8 cellular contexts compared by ENCODE assay signal in genomic region chr11:95066721-95067041, GRCh38. TPM values are rescaled to one million over a fixed set of nuclear protein-coding genes. Genes with fewer than 3 reads are reported as not detected.
DNase-seq lines count a peak whose midpoint lies in the region; ATAC-seq and TF ChIP-seq lines count a peak whose summit lies in the region.

Gene SRSF8 (plus strand): TSS chr11:95066919. CDS start chr11:95067227, 308 bp downstream.

- H3K27ac ChIP-seq in SU-DHL-6 (ENCODE audit: low read depth, low read length), result peak within 1 kb of the TSS; percentile 55

- 0 out of 2 replicates have a peak, but pooled peaks cover 3% of the 10 kb centered on the region for H4K20me1 ChIP-seq in SU-DHL-6 (ENCODE audit: low read depth, low read length)

- H3K9me3 ChIP-seq in SU-DHL-6 (ENCODE audit: insufficient read depth, low read length), result no peaks in the 10 kb centered on the region

- DNase-seq in AG10803 (ENCODE audit: low read depth) (no peak), fibroblast of pulmonary artery (ENCODE audit: low read depth) (no peak), omental fat pad (ENCODE audit: low spot score) (no peak), hepatic stellate cell (ENCODE audit: low spot score) (no peak), AG20443 (ENCODE audit: low spot score) (no peak)

- peak within 1 kb of the TSS; percentile 91 for H3K4me2 ChIP-seq in SU-DHL-6 (ENCODE audit: low read depth, low read length, poor library complexity, severe bottlenecking)

- no peaks in the 10 kb centered on the region for H3K9me2 ChIP-seq in SU-DHL-6 (replicated peaks; ENCODE audit: insufficient read depth, low read length)

- peak within 1 kb of the TSS; percentile 79 for H3K9ac ChIP-seq in SU-DHL-6 (ENCODE audit: low read length)

- peak within 1 kb of the TSS; percentile 81 for H3K4me3 ChIP-seq in AG10803 (ENCODE audit: low read length)
- peak within 1 kb of the TSS; percentile 93 for H3K4me3 ChIP-seq in SU-DHL-6 (ENCODE audit: insufficient read depth, low read length, poor library complexity, severe bottlenecking)
- H3K4me3 ChIP-seq in fibroblast of pulmonary artery (replicated peaks; ENCODE audit: low read depth, low read length), result peak within 1 kb of the TSS; percentile 70

- no peak for TF ChIP-seq CTCF in AG10803 (conservative IDR thresholded peaks at IDR 0.05; ENCODE audit: low read length)
- no peak for TF ChIP-seq CTCF in SU-DHL-6 (IDR thresholded peaks at IDR 0.05; ENCODE audit: insufficient read depth, low read length, poor library complexity, severe bottlenecking)
- TF ChIP-seq CTCF in fibroblast of pulmonary artery (IDR thresholded peaks at IDR 0.05; ENCODE audit: low read length, missing control alignments), result no peak
- no peak for TF ChIP-seq CTCF in omental fat pad (IDR thresholded peaks at IDR 0.05)

- H3K27me3 ChIP-seq in SU-DHL-6 (ENCODE audit: low read length), result no peaks in the 10 kb centered on the region

- H3K79me2 ChIP-seq in SU-DHL-6 (ENCODE audit: insufficient read depth, low read length), result peaks cover 11% of the 10 kb centered on the region; the same call in 1 of the 2 replicates

- H2AFZ ChIP-seq in SU-DHL-6 (ENCODE audit: low read depth, low read length, severe bottlenecking), result peak within 1 kb of the TSS; percentile 65

- H3F3A ChIP-seq in SU-DHL-6 (ENCODE audit: insufficient read depth), result peaks cover 17% of the 10 kb centered on the region

- ATAC-seq in GM19043 (IDR thresholded peaks at IDR 0.05; ENCODE audit: low read depth, unreplicated experiment), result peak; percentile 33
- ATAC-seq in HG03280 (IDR thresholded peaks at IDR 0.05; ENCODE audit: unreplicated experiment), result peak; percentile 36
- ATAC-seq in omental fat pad (ENCODE audit: low FRiP score), result no peak

- H3K36me3 ChIP-seq in SU-DHL-6 (ENCODE audit: low read length), result no peaks in the 10 kb centered on the region

RNA-seq across cellular contexts. Expression of gene SRSF8, which starts in this region (rescaled TPM):
- 10 to 100 TPM; 22.5 to 32.9 (median 25.6) TPM for total RNA-seq in omental fat pad
